In the genomic region with DNA sequence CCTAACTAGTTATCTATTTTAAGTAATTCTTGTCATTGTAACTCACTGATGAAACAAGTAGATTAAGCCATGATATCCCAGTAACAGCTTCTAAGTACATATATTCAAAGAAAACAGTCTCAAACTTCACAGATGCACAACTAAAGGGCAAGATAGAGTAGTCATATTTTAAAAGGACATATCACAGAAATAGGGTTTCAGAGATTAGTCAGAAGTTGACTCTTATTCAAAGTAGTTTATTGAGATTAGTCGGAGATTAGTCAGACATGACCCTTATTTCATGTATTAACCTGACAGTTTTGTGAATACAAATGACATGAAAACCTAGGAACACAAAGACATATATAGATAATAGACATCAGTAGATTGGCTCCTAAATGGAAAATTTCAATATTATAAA, we compare ENCODE assay signal across 8 cellular contexts. TPM values are rescaled to one million over a fixed set of nuclear protein-coding genes. Genes with fewer than 3 reads are reported as not detected.
DNase-seq lines count a peak whose midpoint lies in the region; ATAC-seq and TF ChIP-seq lines count a peak whose summit lies in the region.

No MANE protein-coding gene starts in this region.

- peak overlapping the region; percentile 82 for H3K27ac ChIP-seq in PC-3 (ENCODE audit: low read length)

- no peaks in the 10 kb centered on the region for H3K9me3 Mint-ChIP-seq in activated T-cell treated with anti-CD3 and anti-CD28 coated beads, Interleukin-2, amount 50 U/mL, for 24 hours
- no peaks in the 10 kb centered on the region for H3K9me3 Mint-ChIP-seq in stimulated activated memory B cell treated with anti-CD40 and anti-IgM and Interleukin-4, amounts not matched to agents 10 μg/mL and 1 μg/mL and 100 μg/mL, for 72 hours

- peak overlapping the region; percentile 82 for H3K27ac Mint-ChIP-seq in activated T-cell treated with anti-CD3 and anti-CD28 coated beads, Interleukin-2, amount 50 U/mL, for 24 hours
- H3K27ac Mint-ChIP-seq in stimulated activated memory B cell treated with anti-CD40 and anti-IgM and Interleukin-4, amounts not matched to agents 10 μg/mL and 1 μg/mL and 100 μg/mL, for 72 hours = peak overlapping the region; percentile 20

- 0 out of 2 replicates have a peak overlapping the region, but pooled peaks have one; percentile 7 for H3K4me3 ChIP-seq in PC-3 (ENCODE audit: low read length)

- no peak overlapping the region for H2AFZ ChIP-seq in PC-3 (ENCODE audit: low read length)

- H3K9me3 ChIP-seq in PC-3 (ENCODE audit: low read length) = no peaks in the 10 kb centered on the region

- no peak for TF ChIP-seq CTCF in PC-3 (conservative IDR thresholded peaks at IDR 0.05; ENCODE audit: low read depth, low read length)

- peak overlapping the region; percentile 18; the same call in 1 of the 2 replicates for H3K9ac ChIP-seq in PC-3 (ENCODE audit: low read length)

- H3K9me2 ChIP-seq in PC-3 (replicated peaks; ENCODE audit: low read length) = no peaks in the 10 kb centered on the region

- H3K4me1 ChIP-seq in PC-3 (ENCODE audit: insufficient read depth, low read length) = peaks cover 45% of the 10 kb centered on the region

- H3K4me1 Mint-ChIP-seq in activated T-cell treated with anti-CD3 and anti-CD28 coated beads, Interleukin-2, amount 50 U/mL, for 24 hours (ENCODE audit: low read depth) = peaks cover 29% of the 10 kb centered on the region
- H3K4me1 Mint-ChIP-seq in stimulated activated memory B cell treated with anti-CD40 and anti-IgM and Interleukin-4, amounts not matched to agents 10 μg/mL and 1 μg/mL and 100 μg/mL, for 72 hours = peaks cover 16% of the 10 kb centered on the region

- H3K36me3 ChIP-seq in PC-3 (ENCODE audit: low read depth, low read length) = peaks cover 3% of the 10 kb centered on the region; the same call in 1 of the 2 replicates

- ATAC-seq in HG02852 (IDR thresholded peaks at IDR 0.05; ENCODE audit: unreplicated experiment) (peak; percentile 92), PC-3 (peak; percentile 76)
- peak; percentile 86 for ATAC-seq in stimulated activated memory B cell treated with anti-CD40 and anti-IgM and Interleukin-4, amounts not matched to agents 10 μg/mL and 1 μg/mL and 100 μg/mL, for 72 hours

- no peak for DNase-seq in activated T-cell treated with anti-CD3 and anti-CD28 coated beads, Interleukin-2, amount 50 U/mL, for 24 hours
- no peak for DNase-seq in activated T-cell treated with anti-CD3 and anti-CD28 coated beads, Interleukin-2, amount 50 U/mL, for 1 hour
- DNase-seq in PC-3 (peak; percentile 90), amygdala (lab: John Stamatoyannopoulos, UW) (no peak), GOT3 (lab: John Stamatoyannopoulos, UW) (no peak), HT-29 (ENCODE audit: low spot score) (no peak)

- H3F3A ChIP-seq in PC-3 (ENCODE audit: low read length, unreplicated experiment) = peaks cover 9% of the 10 kb centered on the region

- POLR2A ChIA-PET in PC-3 (lab: Charles Lee; ENCODE audit: unreplicated experiment) = no interaction called here

- H3K36me3 Mint-ChIP-seq in activated T-cell treated with anti-CD3 and anti-CD28 coated beads, Interleukin-2, amount 50 U/mL, for 24 hours (ENCODE audit: low read depth) = peaks cover 61% of the 10 kb centered on the region
- H3K36me3 Mint-ChIP-seq in stimulated activated memory B cell treated with anti-CD40 and anti-IgM and Interleukin-4, amounts not matched to agents 10 μg/mL and 1 μg/mL and 100 μg/mL, for 72 hours = peaks cover 39% of the 10 kb centered on the region

- no peaks in the 10 kb centered on the region for H4K20me1 ChIP-seq in PC-3 (ENCODE audit: low read length)

- CTCF ChIA-PET in PC-3 (lab: Charles Lee) = no interaction called here

- no TSS peak for BruUV-seq in PC-3 (replicated peaks; lab: Mats Ljungman, UMichigan)

- peak overlapping the region; percentile 25 for H3K4me3 Mint-ChIP-seq in activated T-cell treated with anti-CD3 and anti-CD28 coated beads, Interleukin-2, amount 50 U/mL, for 24 hours
- no peak overlapping the region for H3K4me3 Mint-ChIP-seq in stimulated activated memory B cell treated with anti-CD40 and anti-IgM and Interleukin-4, amounts not matched to agents 10 μg/mL and 1 μg/mL and 100 μg/mL, for 72 hours

- H3K4me2 ChIP-seq in PC-3 (ENCODE audit: low read length) = peak overlapping the region; percentile 67

- intact Hi-C loops in PC-3 (cut with micrococcal nuclease) = no loop called here

- H3K27me3 ChIP-seq in PC-3 (ENCODE audit: low read length) = no peaks in the 10 kb centered on the region

- no peaks in the 10 kb centered on the region for H3K79me2 ChIP-seq in PC-3 (ENCODE audit: low read length)

- H3K27me3 Mint-ChIP-seq in activated T-cell treated with anti-CD3 and anti-CD28 coated beads, Interleukin-2, amount 50 U/mL, for 24 hours = no peaks in the 10 kb centered on the region
- H3K27me3 Mint-ChIP-seq in stimulated activated memory B cell treated with anti-CD40 and anti-IgM and Interleukin-4, amounts not matched to agents 10 μg/mL and 1 μg/mL and 100 μg/mL, for 72 hours = no peaks in the 10 kb centered on the region

RNA-seq across cellular contexts. Expression of a gene that starts 15.9 kb away (rescaled TPM):
- total RNA-seq in PC-3 (2014; rRNA removed) = 16.0 and 17.2 TPM in 2 replicates
- 10.3 and 11.7 TPM in 2 replicates for total RNA-seq in HT-29 (2014; rRNA removed; shearing (Covaris generic))

RNA-seq across cellular contexts. Expression of a gene that starts 35.0 kb away (rescaled TPM):
- total RNA-seq in PC-3 (2014; rRNA removed) = 9.3 and 11.9 TPM in 2 replicates
- 6.3 and 9.5 TPM in 2 replicates for total RNA-seq in HT-29 (2014; rRNA removed; shearing (Covaris generic))

RNA-seq across cellular contexts. Expression of a gene that starts 35.1 kb away (rescaled TPM):
- 56.8 and 97.1 TPM in 2 replicates for total RNA-seq in PC-3 (2014; rRNA removed)
- 34.5 and 39.4 TPM in 2 replicates for total RNA-seq in HT-29 (2014; rRNA removed; shearing (Covaris generic))
